In the genomic region with DNA sequence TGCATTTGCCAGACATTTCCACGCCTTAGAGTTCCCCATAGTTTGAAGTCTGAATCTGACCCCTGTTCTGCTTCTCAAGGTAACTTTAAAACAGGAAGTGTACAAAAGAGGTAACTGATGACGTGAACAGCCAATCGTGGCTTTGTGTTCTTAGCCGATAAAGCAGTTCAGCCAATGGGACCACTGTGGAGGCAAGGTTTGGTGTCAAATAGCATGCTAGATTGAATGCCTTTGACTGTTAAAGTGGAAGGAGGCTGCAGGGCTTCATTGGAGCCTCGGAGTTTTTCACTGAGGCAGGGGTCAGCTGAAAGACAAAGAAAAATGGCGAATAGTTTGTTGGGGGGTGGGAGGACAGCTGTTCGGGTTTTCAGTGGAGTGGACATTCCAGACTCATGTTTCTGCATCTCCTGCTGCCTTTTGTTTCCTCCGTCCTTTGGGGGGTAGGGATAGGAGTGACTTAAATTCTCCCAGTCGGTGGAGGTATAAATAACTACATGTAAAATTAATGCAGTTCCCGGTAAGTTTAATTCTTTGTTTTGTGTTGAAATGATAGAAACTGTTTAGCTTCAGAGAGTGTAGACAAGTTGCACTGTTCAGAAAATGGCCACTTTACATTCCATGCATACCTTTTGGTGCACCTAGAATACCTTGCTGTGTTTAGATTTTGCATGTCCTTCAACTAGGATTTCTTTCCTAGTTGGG, we compare ENCODE assay signal across 8 cellular contexts. TPM values are rescaled to one million over a fixed set of nuclear protein-coding genes. Genes with fewer than 3 reads are reported as not detected.
DNase-seq lines count a peak whose midpoint lies in the region; ATAC-seq and TF ChIP-seq lines count a peak whose summit lies in the region.

No MANE protein-coding gene starts in this region.

- WGBS in testis, 2 donors = 5 to 8% methylated on average over 10 of the region's 10 CpGs

- H3K4me3 ChIP-seq in HAP-1 = peak overlapping the region; percentile 45
- H3K4me3 ChIP-seq in MM.1S (ENCODE audit: low read length) = peak overlapping the region; percentile 66
- peak overlapping the region; percentile 92 for H3K4me3 ChIP-seq in SK-N-MC
- peak overlapping the region; percentile 45 to 62 for H3K4me3 ChIP-seq in testis

- peaks cover 25% of the 10 kb centered on the region for H3K36me3 Mint-ChIP-seq in activated naive CD8-positive, alpha-beta T cell treated with anti-CD3 and anti-CD28 coated beads for 36 hours
- H3K36me3 Mint-ChIP-seq in glutamatergic neuron (ENCODE audit: unreplicated experiment) = no peaks in the 10 kb centered on the region

- ATAC-seq in omental fat pad (ENCODE audit: low FRiP score) = peak; percentile 94

- peak overlapping the region; percentile 88 for H3K4me3 Mint-ChIP-seq in activated naive CD8-positive, alpha-beta T cell treated with anti-CD3 and anti-CD28 coated beads for 36 hours
- H3K4me3 Mint-ChIP-seq in glutamatergic neuron (ENCODE audit: unreplicated experiment) = peak overlapping the region; percentile 97

- H3K9me3 Mint-ChIP-seq in activated naive CD8-positive, alpha-beta T cell treated with anti-CD3 and anti-CD28 coated beads for 36 hours = no peaks in the 10 kb centered on the region
- peaks cover 3% of the 10 kb centered on the region for H3K9me3 Mint-ChIP-seq in glutamatergic neuron (ENCODE audit: unreplicated experiment)

- H3K27me3 Mint-ChIP-seq in activated naive CD8-positive, alpha-beta T cell treated with anti-CD3 and anti-CD28 coated beads for 36 hours = no peaks in the 10 kb centered on the region
- H3K27me3 Mint-ChIP-seq in glutamatergic neuron (ENCODE audit: unreplicated experiment) = peaks cover 7% of the 10 kb centered on the region

- no peaks in the 10 kb centered on the region for H3K9me3 ChIP-seq in HAP-1
- no peaks in the 10 kb centered on the region for H3K9me3 ChIP-seq in MM.1S (replicated peaks; ENCODE audit: insufficient read depth, low read length)
- H3K9me3 ChIP-seq in SK-N-MC (ENCODE audit: low read depth, low read length) = no peaks in the 10 kb centered on the region
- no peaks in the 10 kb centered on the region for H3K9me3 ChIP-seq in testis

- peaks cover 61% of the 10 kb centered on the region for H3K4me1 Mint-ChIP-seq in activated naive CD8-positive, alpha-beta T cell treated with anti-CD3 and anti-CD28 coated beads for 36 hours
- H3K4me1 Mint-ChIP-seq in glutamatergic neuron (ENCODE audit: low read depth, unreplicated experiment) = peaks cover 17% of the 10 kb centered on the region

- H2AFZ ChIP-seq in MM.1S (ENCODE audit: low read length) = peak overlapping the region; percentile 24; the same call in 1 of the 2 replicates

- H3K27me3 ChIP-seq in HAP-1 (ENCODE audit: low read depth) (no peaks in the 10 kb centered on the region), MM.1S (replicated peaks; ENCODE audit: insufficient read depth, low read length) (no peaks in the 10 kb centered on the region), testis (no peaks in the 10 kb centered on the region)

- H3K79me2 ChIP-seq in MM.1S (ENCODE audit: low read length) = peaks cover 88% of the 10 kb centered on the region

- H3K36me3 ChIP-seq in HAP-1 (replicated peaks) (peaks cover 5% of the 10 kb centered on the region), MM.1S (replicated peaks; ENCODE audit: insufficient read depth, low read length) (no peaks in the 10 kb centered on the region), SK-N-MC (ENCODE audit: insufficient read depth, low read length) (peaks cover 14% of the 10 kb centered on the region), testis (ENCODE audit: low read depth, missing control alignments) (no peaks in the 10 kb centered on the region)

- H3F3A ChIP-seq in MM.1S (ENCODE audit: insufficient read depth, low read length) = peaks cover 7% of the 10 kb centered on the region

- H3K9ac ChIP-seq in MM.1S (ENCODE audit: low read length) = peak overlapping the region; percentile 48; the same call in 1 of the 2 replicates
- peak overlapping the region; percentile 89 for H3K9ac ChIP-seq in SK-N-MC (ENCODE audit: insufficient read length)

- peak overlapping the region; percentile 85 for H3K27ac Mint-ChIP-seq in activated naive CD8-positive, alpha-beta T cell treated with anti-CD3 and anti-CD28 coated beads for 36 hours
- H3K27ac Mint-ChIP-seq in glutamatergic neuron (ENCODE audit: unreplicated experiment) = peak overlapping the region; percentile 98

- peak overlapping the region; percentile 60; the same call in 1 of the 2 replicates for H3K27ac ChIP-seq in MM.1S (ENCODE audit: low read length)
- peak overlapping the region; percentile 96 for H3K27ac ChIP-seq in SK-N-MC
- H3K27ac ChIP-seq in testis = peak overlapping the region; percentile 23 to 67

- no peak for TF ChIP-seq POLR2A in testis (IDR thresholded peaks at IDR 0.05)

- no peaks in the 10 kb centered on the region for H3K9me2 ChIP-seq in MM.1S (replicated peaks; ENCODE audit: insufficient read depth, low read length)

- peak overlapping the region; percentile 62 for H3K4me2 ChIP-seq in MM.1S (ENCODE audit: low read depth, low read length)

- H3K4me1 ChIP-seq in HAP-1 (peaks cover 24% of the 10 kb centered on the region), MM.1S (ENCODE audit: low read length) (peaks cover 36% of the 10 kb centered on the region), testis (peaks cover 26% of the 10 kb centered on the region)

- H4K20me1 ChIP-seq in MM.1S (ENCODE audit: insufficient read depth, low read length) = no peaks in the 10 kb centered on the region

- intact Hi-C loops in testis (cut with DNase I; ENCODE audit: low total_unique reads) = no loop called here

- TF ChIP-seq CTCF in MM.1S (IDR thresholded peaks at IDR 0.05; ENCODE audit: low read length) = no peak
- TF ChIP-seq CTCF in glutamatergic neuron (IDR thresholded peaks at IDR 0.05; ENCODE audit: partially characterized antibody, unreplicated experiment) = no peak
- TF ChIP-seq CTCF in omental fat pad (IDR thresholded peaks at IDR 0.05) = no peak
- TF ChIP-seq CTCF in testis (IDR thresholded peaks at IDR 0.05) = no peak

- DNase-seq in GDM1 (lab: John Stamatoyannopoulos, UW) (peak; percentile 79), HAP-1 (ENCODE audit: low spot score in 2 of 2) (peak; percentile 89 to 99), MM.1S (peak; percentile 96), SK-N-MC (ENCODE audit: low read depth, low spot score) (peak; percentile 95), glutamatergic neuron (peak; percentile 60), omental fat pad (ENCODE audit: low spot score) (peak; percentile 39), testis (peak; percentile 97)
- DNase-seq in activated naive CD8-positive, alpha-beta T cell treated with anti-CD3 and anti-CD28 coated beads for 36 hours = peak; percentile 59

- in situ Hi-C loops in HAP-1 (cut with MboI; ENCODE audit: low sequenced_read_pairs) = no loop called here

RNA-seq across cellular contexts. Expression of gene NFYC, which starts 17.7 kb away (rescaled TPM):
- total RNA-seq in activated naive CD8-positive, alpha-beta T cell treated with anti-CD3 and anti-CD28 coated beads for 36 hours = 10 to 100 TPM; 58.2 to 59.0 TPM
- total RNA-seq in glutamatergic neuron (ENCODE audit: unreplicated experiment) (44.2 TPM), omental fat pad (10 to 100 TPM; 29.8 to 44.6 (median 32.4) TPM), testis (10 to 100 TPM; 69.1 to 83.9 TPM)
- polyA plus RNA-seq in testis (ENCODE audit: insufficient read depth, low read depth, low replicate concordance) = 70.0 TPM

RNA-seq across cellular contexts. Expression of gene RIMS3, which starts 43.8 kb away (rescaled TPM):
- total RNA-seq in activated naive CD8-positive, alpha-beta T cell treated with anti-CD3 and anti-CD28 coated beads for 36 hours = 1 to 10 TPM; 1.1 to 1.9 TPM
- 126 TPM for total RNA-seq in glutamatergic neuron (ENCODE audit: unreplicated experiment)
- 1 to 10 TPM in 3 of 4 donors, under 1 TPM in 1; 0.79 to 2.2 (median 1.7) TPM for total RNA-seq in omental fat pad
- total RNA-seq in testis = 1 to 10 TPM; 4.6 to 9.4 TPM
- 8.3 TPM for polyA plus RNA-seq in testis (ENCODE audit: insufficient read depth, low read depth, low replicate concordance)

Comparison
In these comparisons a context has a peak if more than half of its experiments do, and no peak if none do; other contexts are left out.
1. Peak in every context shown above with its lines: DNase-seq, ATAC-seq, H3K4me3 ChIP-seq and H3K27ac ChIP-seq.
2. DNase-seq: peak in every context shown above with its lines; median percentile 97 in testis; 96 in MM.1S; 95 in SK-N-MC; 94 in HAP-1; 79 in GDM1; 60 in glutamatergic neuron; 59 in activated naive CD8-positive, alpha-beta T cell treated with anti-CD3 and anti-CD28 coated beads for 36 hours; 39 in omental fat pad.
3. H3K27ac ChIP-seq: peak in every context shown above with its lines; median percentile 96 in SK-N-MC; 60 in MM.1S; 45 in testis.
4. RNA of gene RIMS3, which starts 43.8 kb away (total RNA-seq): 126 TPM in glutamatergic neuron (single experiment); 4.6 to 9.4 TPM in testis, 1.1 to 1.9 TPM in activated naive CD8-positive, alpha-beta T cell treated with anti-CD3 and anti-CD28 coated beads for 36 hours and 0.79 to 2.2 TPM in omental fat pad; every median in the first group is over 10 times any median in the second.